Comparison of ENCODE assay signal across 8 cellular contexts in genomic region chr1:204359474-204360255, GRCh38. TPM values are rescaled to one million over a fixed set of nuclear protein-coding genes. Genes with fewer than 3 reads are reported as not detected.
A peak's percentile ranks its signal among the peaks of the same experiment; 100 is the strongest.
DNase-seq lines count a peak whose midpoint lies in the region; ATAC-seq and TF ChIP-seq lines count a peak whose summit lies in the region.

Gene PLEKHA6 (minus strand): TSS chr1:204359929. CDS start chr1:204273727, 86,202 bp downstream.

- no peaks in the 10 kb centered on the region for H3K9me2 ChIP-seq in GM23338 (ENCODE audit: insufficient read depth)

- H3K36me3 Mint-ChIP-seq in GM23338 (ENCODE audit: low read depth) = no peaks in the 10 kb centered on the region; the same call in 2 of the 3 replicates
- no peaks in the 10 kb centered on the region for H3K36me3 Mint-ChIP-seq in endodermal cell (ENCODE audit: low read depth)

- ATAC-seq in GM23338 (peak; percentile 61), GM18909 (IDR thresholded peaks at IDR 0.05; ENCODE audit: poor library complexity, unreplicated experiment) (no peak)

- H3K36me3 ChIP-seq in GM23338 (ENCODE audit: insufficient read depth) = no peaks in the 10 kb centered on the region
- no peaks in the 10 kb centered on the region for H3K36me3 ChIP-seq in endodermal cell (ENCODE audit: control insufficient read depth, insufficient read depth, low read length)

- 23 to 55% methylated on average over 2 to 20 of the region's 20 CpGs for WGBS in endodermal cell (ENCODE audit: insufficient coverage in 1 of 2, insufficient read length in 1 of 2), 2 experiments

- H3K4me3 ChIP-seq in GM23338 (peak within 1 kb of the TSS; percentile 61), endodermal cell (ENCODE audit: low read length) (no peak within 1 kb of the TSS), coronary artery (no peak within 1 kb of the TSS)

- peak within 1 kb of the TSS; percentile 85 for H3K4me2 ChIP-seq in GM23338

- peak; percentile 67 for DNase-seq in GM23338 (ENCODE audit: low spot score)
- peak; percentile 94 for DNase-seq in NCI-H524 treated with DMSO at 0.1 percent for 48 hours (lab: John Stamatoyannopoulos, UW)
- peak; percentile 80 for DNase-seq in endodermal cell
- peak; percentile 74 for DNase-seq in midbrain (lab: John Stamatoyannopoulos, UW)
- DNase-seq in OCI-M2 (lab: John Stamatoyannopoulos, UW; ENCODE audit: unreplicated experiment) = no peak
- DNase-seq in activated T-cell treated with anti-CD3 and anti-CD28 coated beads for 4 hours = no peak
- DNase-seq in coronary artery (ENCODE audit: low spot score) = no peak

- peak; percentile 50 to 76 for TF ChIP-seq CTCF in GM23338 (conservative IDR thresholded peaks at IDR 0.05; ENCODE audit: low read depth in 2 of 2)
- peak; percentile 51 for TF ChIP-seq CTCF in endodermal cell (conservative IDR thresholded peaks at IDR 0.05)
- TF ChIP-seq CTCF in coronary artery (IDR thresholded peaks at IDR 0.05) = no peak

- H3K27me3 ChIP-seq in GM23338 (ENCODE audit: insufficient read depth) = peaks cover 12% of the 10 kb centered on the region; the same call in 1 of the 2 replicates
- H3K27me3 ChIP-seq in endodermal cell (ENCODE audit: control insufficient read depth, insufficient read depth, low read length, poor library complexity, severe bottlenecking) = peaks cover 14% of the 10 kb centered on the region

- H3K9me3 Mint-ChIP-seq in GM23338 (no peaks in the 10 kb centered on the region), endodermal cell (no peaks in the 10 kb centered on the region)

- H3K4me1 Mint-ChIP-seq in GM23338 (peaks cover 39% of the 10 kb centered on the region), endodermal cell (peaks cover 26% of the 10 kb centered on the region)

- peak within 1 kb of the TSS; percentile 69 for H2AFZ ChIP-seq in GM23338

- H3K27ac ChIP-seq in GM23338 (ENCODE audit: low read depth) (no peak within 1 kb of the TSS), endodermal cell (ENCODE audit: low read depth, low read length) (peak within 1 kb of the TSS; percentile 90), coronary artery (no peak within 1 kb of the TSS)

- H3K27me3 Mint-ChIP-seq in GM23338 (ENCODE audit: insufficient read depth, low read depth, poor library complexity) (peaks cover 21% of the 10 kb centered on the region), endodermal cell (ENCODE audit: insufficient read depth) (peaks cover 21% of the 10 kb centered on the region)

- no peaks in the 10 kb centered on the region for H4K20me1 ChIP-seq in GM23338 (replicated peaks; ENCODE audit: insufficient read depth)

- H3K27ac Mint-ChIP-seq in GM23338 (no peak within 1 kb of the TSS), endodermal cell (no peak within 1 kb of the TSS)

- 0 out of 2 replicates have a peak, but pooled peaks cover 3% of the 10 kb centered on the region for H3F3A ChIP-seq in GM23338 (replicated peaks; ENCODE audit: low read depth)

- no peak within 1 kb of the TSS for H3K9ac ChIP-seq in endodermal cell (ENCODE audit: extremely low read depth, low read length, poor library complexity, severe bottlenecking)

- H3K9me3 ChIP-seq in endodermal cell (ENCODE audit: control insufficient read depth, low read length) = no peaks in the 10 kb centered on the region

- H3K79me2 ChIP-seq in GM23338 (replicated peaks; ENCODE audit: insufficient read depth) = no peaks in the 10 kb centered on the region

- H3K4me1 ChIP-seq in GM23338 (ENCODE audit: insufficient read depth) (peaks cover 33% of the 10 kb centered on the region), endodermal cell (ENCODE audit: control insufficient read depth, insufficient read depth, low read length) (peaks cover 5% of the 10 kb centered on the region)

- H3K4me3 Mint-ChIP-seq in GM23338 = peak within 1 kb of the TSS; percentile 61
- no peak within 1 kb of the TSS for H3K4me3 Mint-ChIP-seq in endodermal cell

TF ChIP-seq in GM23338, 12 proteins besides CTCF, POLR2A, EP300 and RAD21:
- TF ChIP-seq ZNF114 (CRISPR knock-in tag; IDR thresholded peaks at IDR 0.05) (no peak), JUNB (IDR thresholded peaks at IDR 0.05; ENCODE audit: unreplicated experiment) (no peak), POLR2AphosphoS5 (IDR thresholded peaks at IDR 0.05; ENCODE audit: low read depth) (no peak), CREB1 (CRISPR knock-in tag; IDR thresholded peaks at IDR 0.05; ENCODE audit: low read depth) (no peak), NANOG (IDR thresholded peaks at IDR 0.05; ENCODE audit: borderline replicate concordance) (no peak), ETS1 (IDR thresholded peaks at IDR 0.05) (no peak)

RNA-seq across cellular contexts. Expression of gene PLEKHA6, which starts in this region (rescaled TPM):
- total RNA-seq in GM23338 (2014; rRNA removed; shearing (Covaris generic)) = 4.3 and 6.2 TPM in 2 replicates
- 2.5 and 2.8 TPM in 2 replicates for polyA plus RNA-seq in GM23338 (2016; fragmentation: Nextera tagmentation; extraction: Ambion mirVana)
- 10 to 100 TPM; 37.0 to 43.3 TPM for total RNA-seq in endodermal cell
- 15.0 TPM for polyA plus RNA-seq in endodermal cell (2013, experiment 1 of 2)
- polyA plus RNA-seq in endodermal cell (2013, experiment 2 of 2) = 14.0 TPM

Comparison
In these comparisons a context has a peak if more than half of its experiments do, and no peak if none do; other contexts are left out.
1. DNase-seq: peak in GM23338 (single experiment), NCI-H524 treated with DMSO at 0.1 percent for 48 hours (single experiment), endodermal cell (single experiment) and midbrain (single experiment); none in OCI-M2 (single experiment), activated T-cell treated with anti-CD3 and anti-CD28 coated beads for 4 hours (single experiment) and coronary artery (single experiment).